In the genomic region with DNA sequence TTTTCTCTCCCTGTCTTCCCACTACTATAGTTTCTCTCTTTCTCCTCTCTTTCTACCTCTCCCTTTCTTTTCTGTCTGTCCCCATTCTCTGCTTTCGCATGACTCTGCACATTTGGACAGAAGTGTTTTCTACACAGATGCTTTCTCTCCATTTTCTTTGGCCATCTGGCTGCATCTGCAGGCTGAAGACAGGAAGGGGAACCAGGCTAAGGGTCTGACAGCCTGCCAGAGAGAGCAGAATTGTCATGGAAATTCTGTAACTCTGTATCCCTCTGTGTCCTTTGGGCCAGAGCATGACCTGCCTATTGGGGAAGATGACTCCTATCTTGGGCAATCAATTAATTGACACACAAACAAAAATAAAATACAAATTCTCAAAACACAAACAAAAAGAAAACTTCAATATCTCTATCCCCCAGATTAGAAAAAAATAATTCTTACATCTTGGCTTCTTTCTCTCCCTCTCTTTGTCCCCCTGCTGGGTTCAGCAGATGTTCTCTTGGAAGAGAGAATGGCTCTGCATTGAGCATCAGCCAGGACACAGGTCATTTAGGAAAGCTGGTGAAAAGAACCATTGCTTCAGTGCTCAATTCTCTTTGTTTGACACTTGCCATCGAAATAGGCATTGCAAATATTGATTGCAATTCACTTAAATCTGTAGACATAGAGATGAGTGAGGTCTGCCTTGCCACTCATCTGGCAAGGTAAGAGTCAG, we compare ENCODE assay signal across 3 cellular contexts.
TF ChIP-seq lines count a peak whose summit lies in the region.

No MANE protein-coding gene starts in this region.

TF ChIP-seq in A549, 52 proteins besides CTCF, POLR2A, EP300 and RAD21 (continued from another document):
- TF ChIP-seq MAFK (IDR thresholded peaks at IDR 0.05; ENCODE audit: partially characterized antibody) = peak; percentile 29

TF ChIP-seq in IMR-90, 13 proteins besides CTCF, POLR2A, EP300 and RAD21 (continued from another document):
- TF ChIP-seq USF2 (IDR thresholded peaks at IDR 0.05; ENCODE audit: low read depth, low read length) (no peak), NFE2L2 (IDR thresholded peaks at IDR 0.05; ENCODE audit: low read depth, low read length) (0 out of 2 replicates have a peak, but pooled peaks have one; percentile 4), MAFK (IDR thresholded peaks at IDR 0.05; ENCODE audit: low read depth, low read length) (no peak)

TF ChIP-seq in K562, 482 proteins besides CTCF, POLR2A, EP300 and RAD21:
- TF ChIP-seq RNF219 (CRISPR knock-in tag; IDR thresholded peaks at IDR 0.05) = no peak
- peak; percentile 39; the same call in 1 of the 2 replicates for TF ChIP-seq ZNF316 (IDR thresholded peaks at IDR 0.05)
- TF ChIP-seq FOS (IDR thresholded peaks at IDR 0.05; ENCODE audit: extremely low read depth, insufficient read length) = no peak
- TF ChIP-seq MLX (CRISPR knock-in tag; conservative IDR thresholded peaks at IDR 0.05) = no peak
- TF ChIP-seq MAFG (tag; conservative IDR thresholded peaks at IDR 0.05) = peak; percentile 42; the same call in 1 of the 2 replicates
- TF ChIP-seq C11orf30 (IDR thresholded peaks at IDR 0.05; ENCODE audit: low read depth) = peak; percentile 38; the same call in 1 of the 2 replicates
- no peak for TF ChIP-seq SMARCB1 (IDR thresholded peaks at IDR 0.05; ENCODE audit: insufficient read length, low read depth)
- no peak for TF ChIP-seq OTX1 (CRISPR knock-in tag; IDR thresholded peaks at IDR 0.05)
